14 cellular contexts compared by ENCODE assay signal in the genomic region with DNA sequence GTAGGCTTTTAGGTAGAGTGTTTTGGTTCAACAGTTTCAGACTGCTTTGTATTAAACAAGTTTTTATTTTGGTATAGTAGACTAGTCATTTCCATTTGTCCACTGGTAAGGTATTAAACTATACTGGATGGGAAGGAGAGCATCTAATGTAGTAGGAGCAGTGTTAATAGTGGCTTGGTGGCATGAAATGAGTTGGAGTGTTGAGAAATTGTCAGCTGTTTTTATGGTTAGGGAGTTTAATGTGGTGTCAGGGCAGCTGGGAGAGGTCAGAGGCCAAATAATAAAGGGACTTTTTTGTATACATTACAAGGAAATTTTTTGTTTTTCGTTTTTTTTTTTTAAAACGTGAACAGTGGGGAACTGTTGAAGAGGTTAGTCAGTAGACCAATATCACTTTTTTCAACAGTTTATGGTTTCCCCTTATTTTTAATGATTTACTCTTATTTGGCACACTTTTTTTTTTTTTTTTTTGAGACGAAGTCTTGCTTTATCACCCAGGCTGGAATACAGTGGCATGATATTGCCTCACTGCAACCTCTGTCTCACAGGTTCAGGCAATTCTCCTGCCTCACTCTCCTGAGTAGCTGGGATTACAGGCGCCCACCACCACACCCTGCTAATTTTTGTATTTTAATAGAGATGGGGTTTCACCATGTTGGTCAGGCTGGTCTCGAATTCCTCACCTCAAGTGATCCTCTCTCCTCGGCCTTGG. TPM values are rescaled to one million over a fixed set of nuclear protein-coding genes. Genes with fewer than 3 reads are reported as not detected.
DNase-seq lines count a peak whose midpoint lies in the region; ATAC-seq and TF ChIP-seq lines count a peak whose summit lies in the region.
"Had no signal": no experiment of that assay in that cellular context is flagged by ENCODE, and none has a peak within 500 bp of the region (broad histone marks: within the 10 kb centered on the region; RNA-seq: fewer than 3 reads in every experiment).

No MANE protein-coding gene starts in this region.

- H2AFZ ChIP-seq in smooth muscle cell (ENCODE audit: low read depth) (no peak overlapping the region), PC-3 (ENCODE audit: low read length) (no peak overlapping the region)

- WGBS in smooth muscle cell (ENCODE audit: low lambda C conversion rate), result 93% methylated on average over 6 of the region's 6 CpGs

- H3K27me3 Mint-ChIP-seq in activated T-cell treated with anti-CD3 and anti-CD28 coated beads, Interleukin-2, amount 50 U/mL, for 4 hours (ENCODE audit: low read depth), result no peaks in the 10 kb centered on the region
- no peaks in the 10 kb centered on the region for H3K27me3 Mint-ChIP-seq in central memory CD8-positive, alpha-beta T cell

- CTCF ChIA-PET in PC-3 (lab: Charles Lee), result no interaction called here

- H3K9me3 ChIP-seq in smooth muscle cell (replicated peaks; ENCODE audit: low read depth) (peaks cover 7% of the 10 kb centered on the region), PC-3 (ENCODE audit: low read length) (no peaks in the 10 kb centered on the region)

- H3K79me2 ChIP-seq in smooth muscle cell (ENCODE audit: low read depth), result peaks cover 100% of the 10 kb centered on the region
- H3K79me2 ChIP-seq in PC-3 (ENCODE audit: low read length), result peaks cover 97% of the 10 kb centered on the region

- H3K4me2 ChIP-seq in smooth muscle cell (no peak overlapping the region), PC-3 (ENCODE audit: low read length) (no peak overlapping the region)

- DNase-seq in activated T-cell treated with anti-CD3 and anti-CD28 coated beads, Interleukin-2, amount 50 U/mL, for 4 hours, result no peak
- no peak for DNase-seq in activated T-cell treated with anti-CD3 and anti-CD28 coated beads, Interleukin-2, amount 50 U/mL, for 48 hours
- no peak for DNase-seq in central memory CD8-positive, alpha-beta T cell (ENCODE audit: low spot score in 2 of 2)
- DNase-seq in smooth muscle cell (lab: John Stamatoyannopoulos, UW; ENCODE audit: unreplicated experiment) (no peak), foreskin fibroblast (no peak), PC-3 (no peak)
- no peak for DNase-seq in activated CD8-positive, alpha-beta memory T cell treated with anti-CD3 and anti-CD28 coated beads for 24 hours
- DNase-seq: anterior cingulate cortex, erythroblast, GF-D8, NCI-H1930, substantia nigra had no signal

- intact Hi-C loops in PC-3 (cut with micrococcal nuclease), result no loop called here

- H3K4me3 ChIP-seq in smooth muscle cell (no peak overlapping the region), foreskin fibroblast (ENCODE audit: low read depth in 1 of 2, low read length in 2 of 2) (no peak overlapping the region), PC-3 (ENCODE audit: low read length) (no peak overlapping the region)

- no TSS peak for BruUV-seq in PC-3 (replicated peaks; lab: Mats Ljungman, UMichigan)

- H3K27me3 ChIP-seq in smooth muscle cell (ENCODE audit: low read depth) (no peaks in the 10 kb centered on the region), PC-3 (ENCODE audit: low read length) (no peaks in the 10 kb centered on the region)

- H4K20me1 ChIP-seq in smooth muscle cell (ENCODE audit: low read depth) (peaks cover 100% of the 10 kb centered on the region), PC-3 (ENCODE audit: low read length) (peaks cover 43% of the 10 kb centered on the region)

- H3K9ac ChIP-seq in smooth muscle cell (ENCODE audit: low read depth), result no peak overlapping the region
- no peak overlapping the region for H3K9ac ChIP-seq in PC-3 (ENCODE audit: low read length)

- peak overlapping the region; percentile 52 for H3K4me3 Mint-ChIP-seq in activated T-cell treated with anti-CD3 and anti-CD28 coated beads, Interleukin-2, amount 50 U/mL, for 4 hours
- H3K4me3 Mint-ChIP-seq in central memory CD8-positive, alpha-beta T cell, result peak overlapping the region; percentile 61
- H3K4me3 Mint-ChIP-seq: neural crest cell had no signal

- peaks cover 4% of the 10 kb centered on the region for H3K36me3 ChIP-seq in smooth muscle cell (ENCODE audit: low read depth)
- peaks cover 7% of the 10 kb centered on the region; the same call in 1 of the 2 replicates for H3K36me3 ChIP-seq in PC-3 (ENCODE audit: low read depth, low read length)

- H3K36me3 Mint-ChIP-seq in activated T-cell treated with anti-CD3 and anti-CD28 coated beads, Interleukin-2, amount 50 U/mL, for 4 hours (ENCODE audit: insufficient read depth), result peaks cover 34% of the 10 kb centered on the region
- peaks cover 31% of the 10 kb centered on the region for H3K36me3 Mint-ChIP-seq in central memory CD8-positive, alpha-beta T cell (ENCODE audit: insufficient read depth)

- H3K9me2 ChIP-seq in PC-3 (replicated peaks; ENCODE audit: low read length), result no peaks in the 10 kb centered on the region

- H3K27ac Mint-ChIP-seq in central memory CD8-positive, alpha-beta T cell (ENCODE audit: low read depth), result peak overlapping the region; percentile 77

- no peak for ATAC-seq in activated T-cell treated with anti-CD3 and anti-CD28 coated beads, Interleukin-2, amount 50 U/mL, for 4 hours
- ATAC-seq in HG03354 (IDR thresholded peaks at IDR 0.05; ENCODE audit: poor library complexity, severe bottlenecking, unreplicated experiment), result peak; percentile 53
- no peak for ATAC-seq in central memory CD8-positive, alpha-beta T cell (replicated peaks; ENCODE audit: extremely low read depth, poor library complexity, severe bottlenecking)
- ATAC-seq in PC-3, result no peak

- H3K4me1 ChIP-seq in smooth muscle cell (ENCODE audit: low read depth) (no peaks in the 10 kb centered on the region), PC-3 (ENCODE audit: insufficient read depth, low read length) (no peaks in the 10 kb centered on the region)

- H3F3A ChIP-seq in smooth muscle cell (ENCODE audit: low read depth) (peaks cover 8% of the 10 kb centered on the region), PC-3 (ENCODE audit: low read length, unreplicated experiment) (no peaks in the 10 kb centered on the region)

- H3K27ac ChIP-seq in smooth muscle cell (ENCODE audit: low read depth) (peak overlapping the region; percentile 8), PC-3 (ENCODE audit: low read length) (no peak overlapping the region)

- TF ChIP-seq CTCF in smooth muscle cell (IDR thresholded peaks at IDR 0.05; ENCODE audit: borderline replicate concordance, insufficient read depth, poor library complexity, severe bottlenecking), result no peak
- no peak for TF ChIP-seq CTCF in foreskin fibroblast (IDR thresholded peaks at IDR 0.05; ENCODE audit: low read depth, low read length)
- no peak for TF ChIP-seq CTCF in PC-3 (conservative IDR thresholded peaks at IDR 0.05; ENCODE audit: low read depth, low read length)

- H3K9me3 Mint-ChIP-seq in activated T-cell treated with anti-CD3 and anti-CD28 coated beads, Interleukin-2, amount 50 U/mL, for 4 hours, result no peaks in the 10 kb centered on the region
- H3K9me3 Mint-ChIP-seq in central memory CD8-positive, alpha-beta T cell, result no peaks in the 10 kb centered on the region

- H3K4me1 Mint-ChIP-seq in activated T-cell treated with anti-CD3 and anti-CD28 coated beads, Interleukin-2, amount 50 U/mL, for 4 hours (ENCODE audit: low read depth), result peaks cover 84% of the 10 kb centered on the region
- H3K4me1 Mint-ChIP-seq in central memory CD8-positive, alpha-beta T cell, result peaks cover 59% of the 10 kb centered on the region

- POLR2A ChIA-PET in PC-3 (lab: Charles Lee; ENCODE audit: unreplicated experiment), result no interaction called here

RNA-seq across cellular contexts. Expression of a gene that starts 21.2 kb away (rescaled TPM):
- 100 to 1,000 TPM; 517 to 534 (median 529) TPM for total RNA-seq in activated T-cell treated with anti-CD3 and anti-CD28 coated beads, Interleukin-2, amount 50 U/mL, for 4 hours
- total RNA-seq in smooth muscle cell (257 and 263 TPM in 2 replicates), PC-3 (2014; rRNA removed) (177 and 197 TPM in 2 replicates)
- polyA plus RNA-seq in smooth muscle cell, result 173 and 199 TPM in 2 replicates
